In the genomic region with DNA sequence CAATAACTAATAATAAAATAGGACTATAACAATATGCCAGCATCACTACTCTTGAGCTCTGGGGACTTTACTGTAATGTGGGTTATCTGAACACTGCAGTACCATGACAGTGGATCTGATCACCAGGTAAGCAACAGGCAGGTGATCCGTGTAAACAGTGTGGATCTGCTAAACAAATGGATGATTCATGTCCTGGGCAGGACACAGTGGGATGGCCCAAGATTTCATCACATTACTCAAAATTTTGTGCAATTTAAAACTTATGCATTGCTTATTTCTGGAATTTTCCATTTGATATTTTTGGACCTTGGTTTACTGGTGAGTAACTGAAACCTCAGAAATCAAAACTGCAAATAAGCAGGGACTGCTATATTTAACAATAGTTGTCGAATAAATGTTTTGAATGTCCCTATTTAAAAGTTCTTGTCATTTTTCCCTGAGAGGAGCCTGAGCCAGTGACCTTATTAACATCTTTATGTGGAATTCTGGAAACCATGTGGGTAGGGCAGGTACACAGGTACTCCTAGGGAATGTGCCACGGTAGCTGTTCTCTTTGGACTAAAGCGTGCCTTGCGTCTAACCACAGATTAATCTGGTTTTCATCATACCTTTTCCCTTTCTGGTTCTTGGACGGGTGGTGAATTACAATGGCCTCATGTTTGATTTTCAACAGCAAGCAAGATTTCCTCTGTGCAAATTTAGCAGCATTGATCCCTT, we compare ENCODE assay signal across 1 cellular context.
TF ChIP-seq lines count a peak whose summit lies in the region.

No MANE protein-coding gene starts in this region.

TF ChIP-seq in HCT116, 20 proteins besides CTCF, POLR2A, EP300 and RAD21:
- TF ChIP-seq CEBPB (IDR thresholded peaks at IDR 0.05; ENCODE audit: low read depth) (0 out of 2 replicates have a peak, but pooled peaks have one; percentile 23), SP1 (IDR thresholded peaks at IDR 0.05; ENCODE audit: low read depth) (0 out of 2 replicates have a peak, but pooled peaks have one; percentile 13), SRF (IDR thresholded peaks at IDR 0.05; ENCODE audit: low read depth) (no peak)
- TF ChIP-seq, protein P1, sequence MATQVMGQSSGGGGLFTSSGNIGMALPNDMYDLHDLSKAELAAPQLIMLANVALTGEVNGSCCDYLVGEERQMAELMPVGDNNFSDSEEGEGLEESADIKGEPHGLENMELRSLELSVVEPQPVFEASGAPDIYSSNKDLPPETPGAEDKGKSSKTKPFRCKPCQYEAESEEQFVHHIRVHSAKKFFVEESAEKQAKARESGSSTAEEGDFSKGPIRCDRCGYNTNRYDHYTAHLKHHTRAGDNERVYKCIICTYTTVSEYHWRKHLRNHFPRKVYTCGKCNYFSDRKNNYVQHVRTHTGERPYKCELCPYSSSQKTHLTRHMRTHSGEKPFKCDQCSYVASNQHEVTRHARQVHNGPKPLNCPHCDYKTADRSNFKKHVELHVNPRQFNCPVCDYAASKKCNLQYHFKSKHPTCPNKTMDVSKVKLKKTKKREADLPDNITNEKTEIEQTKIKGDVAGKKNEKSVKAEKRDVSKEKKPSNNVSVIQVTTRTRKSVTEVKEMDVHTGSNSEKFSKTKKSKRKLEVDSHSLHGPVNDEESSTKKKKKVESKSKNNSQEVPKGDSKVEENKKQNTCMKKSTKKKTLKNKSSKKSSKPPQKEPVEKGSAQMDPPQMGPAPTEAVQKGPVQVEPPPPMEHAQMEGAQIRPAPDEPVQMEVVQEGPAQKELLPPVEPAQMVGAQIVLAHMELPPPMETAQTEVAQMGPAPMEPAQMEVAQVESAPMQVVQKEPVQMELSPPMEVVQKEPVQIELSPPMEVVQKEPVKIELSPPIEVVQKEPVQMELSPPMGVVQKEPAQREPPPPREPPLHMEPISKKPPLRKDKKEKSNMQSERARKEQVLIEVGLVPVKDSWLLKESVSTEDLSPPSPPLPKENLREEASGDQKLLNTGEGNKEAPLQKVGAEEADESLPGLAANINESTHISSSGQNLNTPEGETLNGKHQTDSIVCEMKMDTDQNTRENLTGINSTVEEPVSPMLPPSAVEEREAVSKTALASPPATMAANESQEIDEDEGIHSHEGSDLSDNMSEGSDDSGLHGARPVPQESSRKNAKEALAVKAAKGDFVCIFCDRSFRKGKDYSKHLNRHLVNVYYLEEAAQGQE (IDR thresholded peaks at IDR 0.05; ENCODE audit: low read depth), result no peak
